In the genomic region with DNA sequence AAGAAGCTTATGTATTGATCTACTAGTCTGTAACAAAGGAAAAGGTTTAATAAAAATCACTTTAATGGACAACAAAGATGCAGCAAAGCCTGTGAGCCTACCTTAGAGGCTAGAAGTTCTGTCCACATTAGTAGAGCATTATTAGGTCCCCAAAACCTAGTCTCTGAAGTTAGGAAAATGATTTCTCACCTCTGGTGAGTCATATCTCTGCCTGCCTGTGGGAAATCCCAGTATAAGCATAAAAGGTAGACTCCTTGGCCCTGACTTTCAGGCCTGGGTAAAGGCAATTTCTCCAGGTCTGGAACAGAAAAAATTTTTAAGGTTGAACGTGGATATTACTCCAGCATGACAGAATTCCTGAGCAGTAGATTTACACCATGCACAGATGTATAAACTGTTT, we compare ENCODE assay signal across 22 cellular contexts.
DNase-seq lines count a peak whose midpoint lies in the region; ATAC-seq and TF ChIP-seq lines count a peak whose summit lies in the region.
"Had no signal": no experiment of that assay in that cellular context is flagged by ENCODE, and none has a peak within 500 bp of the region (broad histone marks: within the 10 kb centered on the region; RNA-seq: fewer than 3 reads in every experiment).

No MANE protein-coding gene starts in this region.

- peak; percentile 60 for ATAC-seq in stimulated activated naive CD8-positive, alpha-beta T cell treated with anti-CD3 and anti-CD28 coated beads, Interleukin-15, amount 100 ng/mL, for 72 hours
- no peak for ATAC-seq in stimulated activated naive CD8-positive, alpha-beta T cell treated with anti-CD3 and anti-CD28 coated beads, Interleukin-15, Interleukin-2, amounts not matched to agents 100 U/mL and 50 U/mL, for 24 hours
- ATAC-seq in HG02852 (IDR thresholded peaks at IDR 0.05; ENCODE audit: unreplicated experiment) (peak; percentile 60), HG03108 (IDR thresholded peaks at IDR 0.05; ENCODE audit: unreplicated experiment) (no peak)

- H3K4me2 ChIP-seq in SU-DHL-6 (ENCODE audit: low read depth, low read length, poor library complexity, severe bottlenecking) = no peak overlapping the region

- H3K9ac ChIP-seq in SU-DHL-6 (ENCODE audit: low read length) = no peak overlapping the region

- no peak overlapping the region for H3K4me3 Mint-ChIP-seq in stimulated activated naive CD8-positive, alpha-beta T cell treated with anti-CD3 and anti-CD28 coated beads, Interleukin-15, amount 100 ng/mL, for 72 hours
- H3K4me3 Mint-ChIP-seq: CD4-positive, CD25-positive, alpha-beta regulatory T cell had no signal

- peak overlapping the region; percentile 14 for H3K27ac ChIP-seq in SU-DHL-6 (ENCODE audit: low read depth, low read length)
- H3K27ac ChIP-seq: esophagus muscularis mucosa, prostate gland, vagina, VCaP had no signal

- H3K27ac Mint-ChIP-seq in stimulated activated naive CD8-positive, alpha-beta T cell treated with anti-CD3 and anti-CD28 coated beads, Interleukin-15, amount 100 ng/mL, for 72 hours = no peak overlapping the region
- H3K27ac Mint-ChIP-seq: CD4-positive, CD25-positive, alpha-beta regulatory T cell had no signal

- no peaks in the 10 kb centered on the region for H4K20me1 ChIP-seq in SU-DHL-6 (ENCODE audit: low read depth, low read length)

- no peak overlapping the region for H2AFZ ChIP-seq in SU-DHL-6 (ENCODE audit: low read depth, low read length, severe bottlenecking)

- H3F3A ChIP-seq in SU-DHL-6 (ENCODE audit: insufficient read depth) = peaks cover 9% of the 10 kb centered on the region

- no peaks in the 10 kb centered on the region for H3K79me2 ChIP-seq in SU-DHL-6 (ENCODE audit: insufficient read depth, low read length)

- no peak overlapping the region for H3K4me3 ChIP-seq in SU-DHL-6 (ENCODE audit: insufficient read depth, low read length, poor library complexity, severe bottlenecking)
- H3K4me3 ChIP-seq: esophagus muscularis mucosa, prostate gland, vagina had no signal

- H3K9me3 ChIP-seq in SU-DHL-6 (ENCODE audit: insufficient read depth, low read length) = no peaks in the 10 kb centered on the region
- H3K9me3 ChIP-seq: esophagus muscularis mucosa, prostate gland, vagina had no signal

- no peaks in the 10 kb centered on the region for H3K9me3 Mint-ChIP-seq in stimulated activated naive CD8-positive, alpha-beta T cell treated with anti-CD3 and anti-CD28 coated beads, Interleukin-15, amount 100 ng/mL, for 72 hours
- H3K9me3 Mint-ChIP-seq: CD4-positive, CD25-positive, alpha-beta regulatory T cell had no signal

- H3K4me1 Mint-ChIP-seq in stimulated activated naive CD8-positive, alpha-beta T cell treated with anti-CD3 and anti-CD28 coated beads, Interleukin-15, amount 100 ng/mL, for 72 hours = peaks cover 17% of the 10 kb centered on the region

- no peaks in the 10 kb centered on the region for H3K27me3 Mint-ChIP-seq in stimulated activated naive CD8-positive, alpha-beta T cell treated with anti-CD3 and anti-CD28 coated beads, Interleukin-15, amount 100 ng/mL, for 72 hours
- H3K27me3 Mint-ChIP-seq: CD4-positive, CD25-positive, alpha-beta regulatory T cell had no signal

- no peak for TF ChIP-seq CTCF in SU-DHL-6 (IDR thresholded peaks at IDR 0.05; ENCODE audit: insufficient read depth, low read length, poor library complexity, severe bottlenecking)

- DNase-seq in stimulated activated naive CD8-positive, alpha-beta T cell treated with anti-CD3 and anti-CD28 coated beads, Interleukin-15, amount 100 ng/mL, for 72 hours = no peak
- no peak for DNase-seq in stimulated activated naive CD8-positive, alpha-beta T cell treated with anti-CD3 and anti-CD28 coated beads, Interleukin-15, Interleukin-2, amounts not matched to agents 100 U/mL and 50 U/mL, for 24 hours
- DNase-seq in HPDE6-E6E7 (ENCODE audit: extremely low spot score) (no peak), mucosa of gallbladder (ENCODE audit: low spot score) (no peak), NAMALWA (ENCODE audit: low spot score) (no peak)
- DNase-seq: activated CD4-positive, alpha-beta T cell treated with anti-CD3 and anti-CD28 coated beads, Interleukin-2, amount 50 U/mL, for 4 hours; activated naive CD4-positive, alpha-beta T cell; CD4-positive, CD25-positive, alpha-beta regulatory T cell; DMS 273 treated with DMSO at 0.1 percent for 48 hours; effector CD4-positive, alpha-beta T cell; H7; left cardiac atrium; NCI-H1092; NCI-H524; SHP77 had no signal

- no peaks in the 10 kb centered on the region for H3K9me2 ChIP-seq in SU-DHL-6 (replicated peaks; ENCODE audit: insufficient read depth, low read length)

- no peaks in the 10 kb centered on the region for H3K36me3 ChIP-seq in SU-DHL-6 (ENCODE audit: low read length)
- H3K36me3 ChIP-seq: esophagus muscularis mucosa, prostate gland, vagina had no signal

- no peaks in the 10 kb centered on the region for H3K27me3 ChIP-seq in SU-DHL-6 (ENCODE audit: low read length)
- H3K27me3 ChIP-seq: esophagus muscularis mucosa, vagina had no signal

Comparison
In these comparisons a context has a peak if more than half of its experiments do, and no peak if none do; other contexts are left out.
1. ATAC-seq: peak in stimulated activated naive CD8-positive, alpha-beta T cell treated with anti-CD3 and anti-CD28 coated beads, Interleukin-15, amount 100 ng/mL, for 72 hours (single experiment) and HG02852 (single experiment); none in stimulated activated naive CD8-positive, alpha-beta T cell treated with anti-CD3 and anti-CD28 coated beads, Interleukin-15, Interleukin-2, amounts not matched to agents 100 U/mL and 50 U/mL, for 24 hours (single experiment) and HG03108 (single experiment).